In genomic region chr10:94546058-94546595, GRCh38 we compare ENCODE assay signal across 1 cellular context.
TF ChIP-seq lines count a peak whose summit lies in the region.

No MANE protein-coding gene starts in this region.

TF ChIP-seq in K562, 482 proteins besides CTCF, POLR2A, EP300 and RAD21 (continued from another document):
- TF ChIP-seq, protein P1, sequence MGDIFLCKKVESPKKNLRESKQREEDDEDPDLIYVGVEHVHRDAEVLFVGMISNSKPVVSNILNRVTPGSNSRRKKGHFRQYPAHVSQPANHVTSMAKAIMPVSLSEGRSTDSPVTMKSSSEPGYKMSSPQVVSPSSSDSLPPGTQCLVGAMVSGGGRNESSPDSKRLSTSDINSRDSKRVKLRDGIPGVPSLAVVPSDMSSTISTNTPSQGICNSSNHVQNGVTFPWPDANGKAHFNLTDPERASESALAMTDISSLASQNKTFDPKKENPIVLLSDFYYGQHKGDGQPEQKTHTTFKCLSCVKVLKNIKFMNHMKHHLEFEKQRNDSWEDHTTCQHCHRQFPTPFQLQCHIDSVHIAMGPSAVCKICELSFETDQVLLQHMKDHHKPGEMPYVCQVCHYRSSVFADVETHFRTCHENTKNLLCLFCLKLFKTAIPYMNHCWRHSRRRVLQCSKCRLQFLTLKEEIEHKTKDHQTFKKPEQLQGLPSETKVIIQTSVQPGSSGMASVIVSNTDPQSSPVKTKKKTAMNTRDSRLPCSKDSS (IDR thresholded peaks at IDR 0.05; ENCODE audit: low read depth, partially characterized antibody): no peak
- TF ChIP-seq HNRNPK (IDR thresholded peaks at IDR 0.05; ENCODE audit: low read depth, low read length, poor library complexity, severe bottlenecking): no peak
